In genomic region chr4:77618383-77619241, GRCh38 we compare ENCODE assay signal across 1 cellular context.
TF ChIP-seq lines count a peak whose summit lies in the region.

No MANE protein-coding gene starts in this region.

TF ChIP-seq in HEK293, 187 proteins besides CTCF, POLR2A, EP300 and RAD21 (continued from another document):
- TF ChIP-seq ZBTB44 (tag by site-specific recombination; IDR thresholded peaks at IDR 0.05): no peak
TF ChIP-seq in HEK293: peak in this region for 3.
